Comparison of ENCODE assay signal across 1 cellular context in genomic region chr11:68798221-68798813, GRCh38.
TF ChIP-seq lines count a peak whose summit lies in the region.

No MANE protein-coding gene starts in this region.

TF ChIP-seq in A549, 52 proteins besides CTCF, POLR2A, EP300 and RAD21 (continued from another document):
- TF ChIP-seq MAZ (IDR thresholded peaks at IDR 0.05; ENCODE audit: borderline replicate concordance, low read depth, low read length) (no peak), SREBF2 (IDR thresholded peaks at IDR 0.05) (no peak), ZNF302 (CRISPR knock-in tag; IDR thresholded peaks at IDR 0.05) (no peak)
